Comparison of ENCODE assay signal across 15 cellular contexts in genomic region chr15:98308117-98308516, GRCh38.
"Had no signal": no experiment of that assay in that cellular context is flagged by ENCODE, and none has a peak within 500 bp of the region (broad histone marks: within the 10 kb centered on the region; RNA-seq: fewer than 3 reads in every experiment).

No MANE protein-coding gene starts in this region.

- H3K9me3 ChIP-seq: body of pancreas, stomach, suprapubic skin, tibial nerve had no signal

- H3K4me1 ChIP-seq: body of pancreas, foreskin keratinocyte, left ventricle myocardium inferior had no signal

- DNase-seq: activated CD4-positive, alpha-beta T cell treated with anti-CD3 and anti-CD28 coated beads, Interleukin-2, amount 10 ng/mL, durations not matched to agents 7 days and 5 days; activated CD8-positive, alpha-beta T cell treated with anti-CD3 and anti-CD28 coated beads for 36 hours; activated gamma-delta T cell treated with Interleukin-2 at 50 U/mL for 16 hours; anterior cingulate cortex; body of pancreas; foreskin keratinocyte; left ventricle myocardium inferior; mammary epithelial cell; naive thymus-derived CD8-positive, alpha-beta T cell; stimulated activated CD4-positive, alpha-beta T cell treated with anti-CD3 and anti-CD28 coated beads, Interleukin-4, amount 100 ng/mL, for 4 hours; stomach; T-helper 17 cell had no signal

- H3K4me3 ChIP-seq: body of pancreas, cardiac muscle cell, left ventricle myocardium inferior, stomach, suprapubic skin, tibial nerve had no signal

- H3K27ac ChIP-seq: body of pancreas, cardiac muscle cell, foreskin keratinocyte, left ventricle myocardium inferior, stomach, suprapubic skin, tibial nerve had no signal

- H3K36me3 ChIP-seq: cardiac muscle cell, left ventricle myocardium inferior, stomach, suprapubic skin, tibial nerve had no signal

- H3K27me3 ChIP-seq: cardiac muscle cell had no signal
